12 cellular contexts compared by ENCODE assay signal in genomic region chr17:50183439-50184001, GRCh38. TPM values are rescaled to one million over a fixed set of nuclear protein-coding genes. Genes with fewer than 3 reads are reported as not detected.
DNase-seq lines count a peak whose midpoint lies in the region; ATAC-seq lines count a peak whose summit lies in the region.
"Had no signal": no experiment of that assay in that cellular context is flagged by ENCODE, and none has a peak within 500 bp of the region (broad histone marks: within the 10 kb centered on the region; RNA-seq: fewer than 3 reads in every experiment).

No MANE protein-coding gene starts in this region.

- peaks cover 32% of the 10 kb centered on the region for H3K36me3 ChIP-seq in HUES64 (ENCODE audit: insufficient read depth, low read length)
- H3K36me3 ChIP-seq in muscle layer of duodenum (ENCODE audit: control insufficient read depth in 1 of 2, insufficient read depth in 2 of 2, low read length in 2 of 2) = peaks cover 20 to 35% of the 10 kb centered on the region in 2 donors

- peaks cover 15% of the 10 kb centered on the region for H3K4me1 Mint-ChIP-seq in activated T-helper 2 cell treated with anti-CD3 and anti-CD28 coated beads, Interferon-gamma antibody, Interleukin-2, Interleukin-4, amounts not matched to agents 10 μg/mL and 5 μg/mL and 100 μg/mL, durations not matched to agents 14 hours and 24 hours and 36 hours (ENCODE audit: low read depth)

- H3K4me3 Mint-ChIP-seq in activated T-helper 2 cell treated with anti-CD3 and anti-CD28 coated beads, Interferon-gamma antibody, Interleukin-2, Interleukin-4, amounts not matched to agents 10 μg/mL and 5 μg/mL and 100 μg/mL, durations not matched to agents 14 hours and 24 hours and 36 hours (ENCODE audit: low read depth) = peak overlapping the region; percentile 45
- H3K4me3 Mint-ChIP-seq: brain had no signal

- H3K9me3 Mint-ChIP-seq in activated T-helper 2 cell treated with anti-CD3 and anti-CD28 coated beads, Interferon-gamma antibody, Interleukin-2, Interleukin-4, amounts not matched to agents 10 μg/mL and 5 μg/mL and 100 μg/mL, durations not matched to agents 14 hours and 24 hours and 36 hours = no peaks in the 10 kb centered on the region
- H3K9me3 Mint-ChIP-seq: brain had no signal

- peak overlapping the region; percentile 29 for H3K27ac Mint-ChIP-seq in activated T-helper 2 cell treated with anti-CD3 and anti-CD28 coated beads, Interferon-gamma antibody, Interleukin-2, Interleukin-4, amounts not matched to agents 10 μg/mL and 5 μg/mL and 100 μg/mL, durations not matched to agents 14 hours and 24 hours and 36 hours

- peaks cover 2% of the 10 kb centered on the region for H3K27me3 Mint-ChIP-seq in activated T-helper 2 cell treated with anti-CD3 and anti-CD28 coated beads, Interferon-gamma antibody, Interleukin-2, Interleukin-4, amounts not matched to agents 10 μg/mL and 5 μg/mL and 100 μg/mL, durations not matched to agents 14 hours and 24 hours and 36 hours (ENCODE audit: low read depth)
- H3K27me3 Mint-ChIP-seq: brain had no signal

- peak overlapping the region; percentile 18; the same call in 1 of the 2 replicates for H3K9ac ChIP-seq in HUES64 (ENCODE audit: low read depth, low read length)

- intact Hi-C loops in activated T-helper 2 cell treated with anti-CD3 and anti-CD28 coated beads, Interferon-gamma antibody, Interleukin-2, Interleukin-4, amounts not matched to agents 10 μg/mL and 5 μg/mL and 100 μg/mL, durations not matched to agents 14 hours and 24 hours and 36 hours (cut with micrococcal nuclease) = no loop called here

- H3K4me1 ChIP-seq in HUES64 (ENCODE audit: insufficient read depth, low read length) (peaks cover 19% of the 10 kb centered on the region), muscle layer of duodenum (ENCODE audit: control insufficient read depth in 1 of 2, insufficient read depth in 2 of 2, low read length in 2 of 2) (peaks cover 0 to 48% of the 10 kb centered on the region in 2 donors)

- WGBS in HUES64 = 72% methylated on average over 10 of the region's 11 CpGs

- no peak for ATAC-seq in GM21576 (IDR thresholded peaks at IDR 0.05; ENCODE audit: unreplicated experiment)
- no peak for ATAC-seq in HG02938 (IDR thresholded peaks at IDR 0.05; ENCODE audit: unreplicated experiment)

- H3K27me3 ChIP-seq in HUES64 (ENCODE audit: insufficient read depth, low read length) (no peaks in the 10 kb centered on the region), muscle layer of duodenum (ENCODE audit: low read depth, low read length) (no peaks in the 10 kb centered on the region)

- H3K36me3 Mint-ChIP-seq in activated T-helper 2 cell treated with anti-CD3 and anti-CD28 coated beads, Interferon-gamma antibody, Interleukin-2, Interleukin-4, amounts not matched to agents 10 μg/mL and 5 μg/mL and 100 μg/mL, durations not matched to agents 14 hours and 24 hours and 36 hours (ENCODE audit: low read depth) = no peaks in the 10 kb centered on the region

- H3K27ac ChIP-seq in HUES64 (ENCODE audit: low read depth, low read length) = no peak overlapping the region
- H3K27ac ChIP-seq in muscle layer of duodenum (ENCODE audit: low read length) = no peak overlapping the region

- H3K4me3 ChIP-seq in HUES64 (ENCODE audit: low read length) = no peak overlapping the region
- peak overlapping the region; percentile 1 to 24 for H3K4me3 ChIP-seq in muscle layer of duodenum (ENCODE audit: low read depth in 1 of 2, low read length in 2 of 2)

- H3K9me3 ChIP-seq in HUES64 (ENCODE audit: insufficient read depth, low read depth, low read length) (no peaks in the 10 kb centered on the region), muscle layer of duodenum (ENCODE audit: control insufficient read depth in 1 of 2, low read length in 2 of 2) (no peaks in the 10 kb centered on the region)

- DNase-seq in AML-193 (lab: John Stamatoyannopoulos, UW) (peak; percentile 90 to 93), iPS-NIHi11 (ENCODE audit: low spot score) (no peak), COR-L47 (lab: John Stamatoyannopoulos, UW) (no peak)
- DNase-seq in activated T-helper 2 cell treated with anti-CD3 and anti-CD28 coated beads, Interferon-gamma antibody, Interleukin-2, Interleukin-4, amounts not matched to agents 10 μg/mL and 5 μg/mL and 100 μg/mL, durations not matched to agents 14 hours and 24 hours and 36 hours (ENCODE audit: low spot score) = no peak
- DNase-seq: DMS79 treated with DMSO at 0.1 percent for 48 hours, T1000 had no signal

RNA-seq across cellular contexts. Expression of gene SGCA, which starts 17.7 kb away (rescaled TPM):
- polyA plus RNA-seq in HUES64 (2013, experiment 1 of 2) = not detected
- 0.89 TPM for polyA plus RNA-seq in HUES64 (2013, experiment 2 of 2)
- total RNA-seq in activated T-helper 2 cell treated with anti-CD3 and anti-CD28 coated beads, Interferon-gamma antibody, Interleukin-2, Interleukin-4, amounts not matched to agents 10 μg/mL and 5 μg/mL and 100 μg/mL, durations not matched to agents 14 hours and 24 hours and 36 hours = 0.41 and 0.48 TPM in 2 replicates
- total RNA-seq: HT1080 had no signal

RNA-seq across cellular contexts. Expression of gene COL1A1, which starts 17.9 kb away (rescaled TPM):
- 19.2 TPM for polyA plus RNA-seq in HUES64 (2013, experiment 1 of 2)
- 24.3 TPM for polyA plus RNA-seq in HUES64 (2013, experiment 2 of 2)
- 13.9 and 15.5 TPM in 2 replicates for total RNA-seq in activated T-helper 2 cell treated with anti-CD3 and anti-CD28 coated beads, Interferon-gamma antibody, Interleukin-2, Interleukin-4, amounts not matched to agents 10 μg/mL and 5 μg/mL and 100 μg/mL, durations not matched to agents 14 hours and 24 hours and 36 hours

RNA-seq across cellular contexts. Expression of gene PPP1R9B, which starts 33.0 kb away (rescaled TPM):
- polyA plus RNA-seq in HUES64 (2013, experiment 1 of 2) = 10.4 TPM
- 12.4 TPM for polyA plus RNA-seq in HUES64 (2013, experiment 2 of 2)
- 126 and 130 TPM in 2 replicates for total RNA-seq in activated T-helper 2 cell treated with anti-CD3 and anti-CD28 coated beads, Interferon-gamma antibody, Interleukin-2, Interleukin-4, amounts not matched to agents 10 μg/mL and 5 μg/mL and 100 μg/mL, durations not matched to agents 14 hours and 24 hours and 36 hours

RNA-seq across cellular contexts. Expression of gene SAMD14, which starts 53.6 kb away (rescaled TPM):
- polyA plus RNA-seq in HUES64 (2013, experiment 1 of 2) = 5.8 TPM
- polyA plus RNA-seq in HUES64 (2013, experiment 2 of 2) = 6.7 TPM
- total RNA-seq in activated T-helper 2 cell treated with anti-CD3 and anti-CD28 coated beads, Interferon-gamma antibody, Interleukin-2, Interleukin-4, amounts not matched to agents 10 μg/mL and 5 μg/mL and 100 μg/mL, durations not matched to agents 14 hours and 24 hours and 36 hours = 2.0 and 2.4 TPM in 2 replicates
- total RNA-seq: HT1080 had no signal

Comparison
In these comparisons a context has a peak if more than half of its experiments do, and no peak if none do; other contexts are left out.
1. DNase-seq: peak in AML-193 (2 of 2); none in activated T-helper 2 cell treated with anti-CD3 and anti-CD28 coated beads, Interferon-gamma antibody, Interleukin-2, Interleukin-4, amounts not matched to agents 10 μg/mL and 5 μg/mL and 100 μg/mL, durations not matched to agents 14 hours and 24 hours and 36 hours (single experiment), iPS-NIHi11 (single experiment) and COR-L47 (single experiment).